18 cellular contexts compared by ENCODE assay signal in genomic region chr1:112083487-112083886, GRCh38.
A peak's percentile ranks its signal among the peaks of the same experiment; 100 is the strongest.
DNase-seq lines count a peak whose midpoint lies in the region; ATAC-seq and TF ChIP-seq lines count a peak whose summit lies in the region.
"Had no signal": no experiment of that assay in that cellular context is flagged by ENCODE, and none has a peak within 500 bp of the region (broad histone marks: within the 10 kb centered on the region; RNA-seq: fewer than 3 reads in every experiment).

No MANE protein-coding gene starts in this region.

- H4K8ac ChIP-seq in neuronal stem cell (ENCODE audit: low read depth, low read length), result no peak overlapping the region

- H2AFZ ChIP-seq in PC-3 (ENCODE audit: low read length), result no peak overlapping the region
- no peak overlapping the region for H2AFZ ChIP-seq in neuronal stem cell (ENCODE audit: low read length)

- H3K79me2 ChIP-seq in PC-3 (ENCODE audit: low read length), result no peaks in the 10 kb centered on the region

- H3K27ac ChIP-seq in PC-3 (ENCODE audit: low read length), result no peak overlapping the region
- H3K27ac ChIP-seq in neuronal stem cell (replicated peaks; ENCODE audit: low read length), result no peak overlapping the region
- H3K27ac ChIP-seq: 22Rv1, SJSA1, thoracic aorta had no signal

- H3K4me2 ChIP-seq in PC-3 (ENCODE audit: low read length) (no peak overlapping the region), neuronal stem cell (ENCODE audit: insufficient read depth, low read length, poor library complexity, severe bottlenecking) (no peak overlapping the region)

- H3K79me1 ChIP-seq in neuronal stem cell (ENCODE audit: low read depth, low read length), result no peaks in the 10 kb centered on the region

- no peak overlapping the region for H2BK5ac ChIP-seq in neuronal stem cell (ENCODE audit: low read length)

- peaks cover 26% of the 10 kb centered on the region for H3K27me3 ChIP-seq in PC-3 (ENCODE audit: low read length)
- H3K27me3 ChIP-seq in neuronal stem cell (ENCODE audit: control insufficient read depth in 3 of 3, insufficient read depth in 3 of 3, low read depth in 1 of 3, low read length in 3 of 3), result no peaks in the 10 kb centered on the region
- H3K27me3 ChIP-seq: SJSA1 had no signal

- no peak overlapping the region for H4K91ac ChIP-seq in neuronal stem cell (ENCODE audit: low read depth, low read length, poor library complexity)

- H3K9ac ChIP-seq in PC-3 (ENCODE audit: low read length), result no peak overlapping the region
- H3K9ac ChIP-seq in neuronal stem cell (ENCODE audit: low read depth, low read length, poor library complexity), result no peak overlapping the region

- no peak overlapping the region for H2AK5ac ChIP-seq in neuronal stem cell (ENCODE audit: low read depth, low read length)

- no peaks in the 10 kb centered on the region for H3K9me3 ChIP-seq in PC-3 (ENCODE audit: low read length)
- H3K9me3 ChIP-seq in neuronal stem cell (replicated peaks in 1 of 2; ENCODE audit: control insufficient read depth in 2 of 2, insufficient read depth in 1 of 2, low read depth in 1 of 2, low read length in 2 of 2), result no peaks in the 10 kb centered on the region
- H3K9me3 ChIP-seq: SJSA1, thoracic aorta had no signal

- H3K18ac ChIP-seq in neuronal stem cell (ENCODE audit: low read length), result no peak overlapping the region

- H3K9me2 ChIP-seq in PC-3 (replicated peaks; ENCODE audit: low read length), result no peaks in the 10 kb centered on the region

- no peak for ATAC-seq in PC-3
- ATAC-seq: activated T-cell treated with anti-CD3 and anti-CD28 coated beads, Interleukin-2, amount 50 U/mL, for 4 hours; natural killer cell had no signal

- no peaks in the 10 kb centered on the region for H4K20me1 ChIP-seq in PC-3 (ENCODE audit: low read length)

- H2BK120ac ChIP-seq in neuronal stem cell (ENCODE audit: low read depth, low read length), result no peak overlapping the region

- H3K4me3 ChIP-seq in PC-3 (ENCODE audit: low read length) (no peak overlapping the region), epithelial cell of esophagus (ENCODE audit: low read length) (no peak overlapping the region), neuronal stem cell (ENCODE audit: low read length in 2 of 2) (no peak overlapping the region)
- H3K4me3 ChIP-seq: SJSA1, thoracic aorta had no signal

- H2BK15ac ChIP-seq in neuronal stem cell (ENCODE audit: low read length), result no peak overlapping the region

- no peak overlapping the region for H3K4ac ChIP-seq in neuronal stem cell (ENCODE audit: low read length)

- no peak overlapping the region for H3K14ac ChIP-seq in neuronal stem cell (ENCODE audit: low read length)

- H3K23ac ChIP-seq in neuronal stem cell (ENCODE audit: low read depth, low read length, poor library complexity), result no peak overlapping the region

- no peak overlapping the region for H2BK12ac ChIP-seq in neuronal stem cell (ENCODE audit: low read length)

- intact Hi-C loops in PC-3 (cut with micrococcal nuclease), result no loop called here

- WGBS in neuronal stem cell (ENCODE audit: extremely low coverage in 2 of 2, insufficient read length in 2 of 2, insufficient replicate concordance in 1 of 2), 2 donors, result no CpG with 5 or more reads among the region's 3 CpGs

- H3K36me3 ChIP-seq in PC-3 (ENCODE audit: low read depth, low read length) (no peaks in the 10 kb centered on the region), neuronal stem cell (replicated peaks in 1 of 2; ENCODE audit: control insufficient read depth in 2 of 2, insufficient read depth in 2 of 2, low read length in 2 of 2) (no peaks in the 10 kb centered on the region)
- H3K36me3 ChIP-seq: SJSA1, thoracic aorta had no signal

- peak; percentile 6 for DNase-seq in DMS 273 (lab: John Stamatoyannopoulos, UW; ENCODE audit: unreplicated experiment)
- no peak for DNase-seq in DMS 273 treated with DMSO at 0.1 percent for 48 hours (lab: John Stamatoyannopoulos, UW)
- peak; percentile 42 for DNase-seq in PC-3
- peak; percentile 52 for DNase-seq in epithelial cell of esophagus (ENCODE audit: low read depth)
- peak; percentile 37 for DNase-seq in neuronal stem cell (ENCODE audit: low spot score)
- no peak for DNase-seq in NCI-H345 treated with DMSO at 0.1 percent for 48 hours (lab: John Stamatoyannopoulos, UW; ENCODE audit: unreplicated experiment)
- no peak for DNase-seq in cerebellar nuclear complex (lab: John Stamatoyannopoulos, UW)
- DNase-seq in NCI-H2227 (lab: John Stamatoyannopoulos, UW; ENCODE audit: unreplicated experiment), result no peak
- DNase-seq: activated B cell treated with CpG ODN at 0.5 μM for 24 hours; activated T-cell treated with anti-CD3 and anti-CD28 coated beads, Interleukin-2, amount 50 U/mL, for 4 hours; erythroblast; kidney; natural killer cell; NCI-H1092 treated with DMSO at 0.1 percent for 48 hours; NCI-H526 had no signal

- CTCF ChIA-PET in PC-3 (lab: Charles Lee), result no interaction called here

- no TSS peak for BruUV-seq in PC-3 (replicated peaks; lab: Mats Ljungman, UMichigan)

- H3F3A ChIP-seq in PC-3 (ENCODE audit: low read length, unreplicated experiment), result no peaks in the 10 kb centered on the region

- POLR2A ChIA-PET in PC-3 (lab: Charles Lee; ENCODE audit: unreplicated experiment), result no interaction called here

- TF ChIP-seq CTCF in PC-3 (conservative IDR thresholded peaks at IDR 0.05; ENCODE audit: low read depth, low read length), result no peak
- no peak for TF ChIP-seq CTCF in epithelial cell of esophagus (IDR thresholded peaks at IDR 0.05; ENCODE audit: insufficient read depth, low read depth, low read length, missing control alignments)

- H3K4me1 ChIP-seq in PC-3 (ENCODE audit: insufficient read depth, low read length), result no peaks in the 10 kb centered on the region
- H3K4me1 ChIP-seq in neuronal stem cell (ENCODE audit: control insufficient read depth in 2 of 2, insufficient read depth in 1 of 2, low read depth in 1 of 2, low read length in 2 of 2), result no peaks in the 10 kb centered on the region
- H3K4me1 ChIP-seq: SJSA1 had no signal

Comparison
In these comparisons a context has a peak if more than half of its experiments do, and no peak if none do; other contexts are left out.
1. DNase-seq: peak in DMS 273 (single experiment), PC-3 (single experiment), epithelial cell of esophagus (single experiment) and neuronal stem cell (single experiment); none in DMS 273 treated with DMSO at 0.1 percent for 48 hours (single experiment), NCI-H345 treated with DMSO at 0.1 percent for 48 hours (single experiment), cerebellar nuclear complex (0 of 2) and NCI-H2227 (single experiment).